Comparison of ENCODE assay signal across 10 cellular contexts in genomic region chr11:123509737-123510578, GRCh38.
DNase-seq lines count a peak whose midpoint lies in the region; ATAC-seq and TF ChIP-seq lines count a peak whose summit lies in the region.
"Had no signal": no experiment of that assay in that cellular context is flagged by ENCODE, and none has a peak within 500 bp of the region (broad histone marks: within the 10 kb centered on the region; RNA-seq: fewer than 3 reads in every experiment).

No MANE protein-coding gene starts in this region.

- DNase-seq in DMS153 treated with DMSO at 0.1 percent for 48 hours (lab: John Stamatoyannopoulos, UW; ENCODE audit: unreplicated experiment), result peak; percentile 40
- peak; percentile 73 for DNase-seq in NCI-H2227 treated with DMSO at 0.1 percent for 48 hours (lab: John Stamatoyannopoulos, UW)
- DNase-seq in dorsolateral prefrontal cortex, result peak; percentile 39 to 93 (median 86)
- DNase-seq in nephron progenitor cell, result peak; percentile 67
- no peak for DNase-seq in SKM-1 treated with dmso at 0.1 percent for 144 hours (lab: John Stamatoyannopoulos, UW; ENCODE audit: unreplicated experiment)
- DNase-seq in NCI-H345 treated with DMSO at 0.1 percent for 48 hours (lab: John Stamatoyannopoulos, UW; ENCODE audit: unreplicated experiment), result no peak
- no peak for DNase-seq in stimulated activated CD4-positive, alpha-beta T cell treated with anti-CD3 and anti-CD28 coated beads, Interleukin-4, amount 100 ng/mL, for 24 hours

- peak overlapping the region in 55 of 59 donors; percentile 9 to 57 (median 38) for H3K4me3 ChIP-seq in dorsolateral prefrontal cortex

- H3K27me3 ChIP-seq in dorsolateral prefrontal cortex, result no peaks in the 10 kb centered on the region

- peak overlapping the region; percentile 26 for H3K27ac Mint-ChIP-seq in nephron progenitor cell
- H3K27ac Mint-ChIP-seq: stimulated activated memory B cell treated with anti-CD40 and anti-IgM and Interleukin-4, amounts not matched to agents 10 μg/mL and 1 μg/mL and 100 μg/mL, for 72 hours had no signal

- no peak for ATAC-seq in HG02642 (IDR thresholded peaks at IDR 0.05; ENCODE audit: poor library complexity, unreplicated experiment)
- ATAC-seq: stimulated activated memory B cell treated with anti-CD40 and anti-IgM and Interleukin-4, amounts not matched to agents 10 μg/mL and 1 μg/mL and 100 μg/mL, for 72 hours had no signal

- TF ChIP-seq CTCF in dorsolateral prefrontal cortex (IDR thresholded peaks at IDR 0.05 in 54 of 56, conservative IDR thresholded peaks at IDR 0.05 in 2 of 56; ENCODE audit: low read depth in 1 of 56, partially characterized antibody in 56 of 56), result peak in 1 of 56 donors; percentile 3
- no peak for TF ChIP-seq CTCF in nephron progenitor cell (IDR thresholded peaks at IDR 0.05)

- no peaks in the 10 kb centered on the region for H3K36me3 Mint-ChIP-seq in nephron progenitor cell (ENCODE audit: low read depth)
- H3K36me3 Mint-ChIP-seq: stimulated activated memory B cell treated with anti-CD40 and anti-IgM and Interleukin-4, amounts not matched to agents 10 μg/mL and 1 μg/mL and 100 μg/mL, for 72 hours had no signal

- H3K27ac ChIP-seq in dorsolateral prefrontal cortex, result peak overlapping the region in 57 of 59 donors; percentile 33 to 93 (median 81)

- intact Hi-C loops in dorsolateral prefrontal cortex (cut with DNase I), result loop anchor here (2.0 to 5.0 kb wide), 3 partner anchors 45 to 67 kb away; no protein-coding TSS in a partner anchor

- peak overlapping the region; percentile 19 for H3K4me3 Mint-ChIP-seq in nephron progenitor cell
- H3K4me3 Mint-ChIP-seq: central memory CD8-positive, alpha-beta T cell; stimulated activated memory B cell treated with anti-CD40 and anti-IgM and Interleukin-4, amounts not matched to agents 10 μg/mL and 1 μg/mL and 100 μg/mL, for 72 hours had no signal

- no peaks in the 10 kb centered on the region for H3K9me3 Mint-ChIP-seq in nephron progenitor cell
- H3K9me3 Mint-ChIP-seq: central memory CD8-positive, alpha-beta T cell; stimulated activated memory B cell treated with anti-CD40 and anti-IgM and Interleukin-4, amounts not matched to agents 10 μg/mL and 1 μg/mL and 100 μg/mL, for 72 hours had no signal

- no peaks in the 10 kb centered on the region for H3K27me3 Mint-ChIP-seq in nephron progenitor cell (ENCODE audit: low read depth, poor library complexity)
- H3K27me3 Mint-ChIP-seq: central memory CD8-positive, alpha-beta T cell had no signal

- H3K4me1 Mint-ChIP-seq in nephron progenitor cell, result peaks cover 64% of the 10 kb centered on the region

Comparison
In these comparisons a context has a peak if more than half of its experiments do, and no peak if none do; other contexts are left out.
1. DNase-seq: peak in DMS153 treated with DMSO at 0.1 percent for 48 hours (single experiment), NCI-H2227 treated with DMSO at 0.1 percent for 48 hours (single experiment), dorsolateral prefrontal cortex (10 of 10) and nephron progenitor cell (single experiment); none in SKM-1 treated with dmso at 0.1 percent for 144 hours (single experiment), NCI-H345 treated with DMSO at 0.1 percent for 48 hours (single experiment) and stimulated activated CD4-positive, alpha-beta T cell treated with anti-CD3 and anti-CD28 coated beads, Interleukin-4, amount 100 ng/mL, for 24 hours (single experiment).